In the genomic region with DNA sequence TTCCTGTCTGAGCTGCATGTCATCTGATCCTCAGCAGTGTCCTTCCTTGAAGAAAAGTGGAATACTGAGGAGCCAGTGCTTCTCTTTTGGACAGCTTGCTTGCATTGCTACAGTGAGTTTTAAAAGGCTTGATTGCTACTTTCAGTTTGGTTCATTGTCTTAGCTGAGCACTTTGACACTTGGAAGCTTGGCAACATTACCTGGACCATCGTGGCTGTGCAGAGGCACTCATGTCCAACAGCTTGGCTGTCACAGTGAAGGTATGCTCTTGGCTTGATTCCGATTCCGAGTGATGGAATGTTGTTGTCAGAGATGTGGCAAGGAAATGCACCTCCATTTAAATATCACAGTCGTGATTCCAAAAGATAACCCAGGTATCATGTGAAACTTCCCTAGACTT, we compare ENCODE assay signal across 1 cellular context.
TF ChIP-seq lines count a peak whose summit lies in the region.

No MANE protein-coding gene starts in this region.

TF ChIP-seq in GM23338, 12 proteins besides CTCF, POLR2A, EP300 and RAD21 (continued from another document):
- TF ChIP-seq, protein P1, sequence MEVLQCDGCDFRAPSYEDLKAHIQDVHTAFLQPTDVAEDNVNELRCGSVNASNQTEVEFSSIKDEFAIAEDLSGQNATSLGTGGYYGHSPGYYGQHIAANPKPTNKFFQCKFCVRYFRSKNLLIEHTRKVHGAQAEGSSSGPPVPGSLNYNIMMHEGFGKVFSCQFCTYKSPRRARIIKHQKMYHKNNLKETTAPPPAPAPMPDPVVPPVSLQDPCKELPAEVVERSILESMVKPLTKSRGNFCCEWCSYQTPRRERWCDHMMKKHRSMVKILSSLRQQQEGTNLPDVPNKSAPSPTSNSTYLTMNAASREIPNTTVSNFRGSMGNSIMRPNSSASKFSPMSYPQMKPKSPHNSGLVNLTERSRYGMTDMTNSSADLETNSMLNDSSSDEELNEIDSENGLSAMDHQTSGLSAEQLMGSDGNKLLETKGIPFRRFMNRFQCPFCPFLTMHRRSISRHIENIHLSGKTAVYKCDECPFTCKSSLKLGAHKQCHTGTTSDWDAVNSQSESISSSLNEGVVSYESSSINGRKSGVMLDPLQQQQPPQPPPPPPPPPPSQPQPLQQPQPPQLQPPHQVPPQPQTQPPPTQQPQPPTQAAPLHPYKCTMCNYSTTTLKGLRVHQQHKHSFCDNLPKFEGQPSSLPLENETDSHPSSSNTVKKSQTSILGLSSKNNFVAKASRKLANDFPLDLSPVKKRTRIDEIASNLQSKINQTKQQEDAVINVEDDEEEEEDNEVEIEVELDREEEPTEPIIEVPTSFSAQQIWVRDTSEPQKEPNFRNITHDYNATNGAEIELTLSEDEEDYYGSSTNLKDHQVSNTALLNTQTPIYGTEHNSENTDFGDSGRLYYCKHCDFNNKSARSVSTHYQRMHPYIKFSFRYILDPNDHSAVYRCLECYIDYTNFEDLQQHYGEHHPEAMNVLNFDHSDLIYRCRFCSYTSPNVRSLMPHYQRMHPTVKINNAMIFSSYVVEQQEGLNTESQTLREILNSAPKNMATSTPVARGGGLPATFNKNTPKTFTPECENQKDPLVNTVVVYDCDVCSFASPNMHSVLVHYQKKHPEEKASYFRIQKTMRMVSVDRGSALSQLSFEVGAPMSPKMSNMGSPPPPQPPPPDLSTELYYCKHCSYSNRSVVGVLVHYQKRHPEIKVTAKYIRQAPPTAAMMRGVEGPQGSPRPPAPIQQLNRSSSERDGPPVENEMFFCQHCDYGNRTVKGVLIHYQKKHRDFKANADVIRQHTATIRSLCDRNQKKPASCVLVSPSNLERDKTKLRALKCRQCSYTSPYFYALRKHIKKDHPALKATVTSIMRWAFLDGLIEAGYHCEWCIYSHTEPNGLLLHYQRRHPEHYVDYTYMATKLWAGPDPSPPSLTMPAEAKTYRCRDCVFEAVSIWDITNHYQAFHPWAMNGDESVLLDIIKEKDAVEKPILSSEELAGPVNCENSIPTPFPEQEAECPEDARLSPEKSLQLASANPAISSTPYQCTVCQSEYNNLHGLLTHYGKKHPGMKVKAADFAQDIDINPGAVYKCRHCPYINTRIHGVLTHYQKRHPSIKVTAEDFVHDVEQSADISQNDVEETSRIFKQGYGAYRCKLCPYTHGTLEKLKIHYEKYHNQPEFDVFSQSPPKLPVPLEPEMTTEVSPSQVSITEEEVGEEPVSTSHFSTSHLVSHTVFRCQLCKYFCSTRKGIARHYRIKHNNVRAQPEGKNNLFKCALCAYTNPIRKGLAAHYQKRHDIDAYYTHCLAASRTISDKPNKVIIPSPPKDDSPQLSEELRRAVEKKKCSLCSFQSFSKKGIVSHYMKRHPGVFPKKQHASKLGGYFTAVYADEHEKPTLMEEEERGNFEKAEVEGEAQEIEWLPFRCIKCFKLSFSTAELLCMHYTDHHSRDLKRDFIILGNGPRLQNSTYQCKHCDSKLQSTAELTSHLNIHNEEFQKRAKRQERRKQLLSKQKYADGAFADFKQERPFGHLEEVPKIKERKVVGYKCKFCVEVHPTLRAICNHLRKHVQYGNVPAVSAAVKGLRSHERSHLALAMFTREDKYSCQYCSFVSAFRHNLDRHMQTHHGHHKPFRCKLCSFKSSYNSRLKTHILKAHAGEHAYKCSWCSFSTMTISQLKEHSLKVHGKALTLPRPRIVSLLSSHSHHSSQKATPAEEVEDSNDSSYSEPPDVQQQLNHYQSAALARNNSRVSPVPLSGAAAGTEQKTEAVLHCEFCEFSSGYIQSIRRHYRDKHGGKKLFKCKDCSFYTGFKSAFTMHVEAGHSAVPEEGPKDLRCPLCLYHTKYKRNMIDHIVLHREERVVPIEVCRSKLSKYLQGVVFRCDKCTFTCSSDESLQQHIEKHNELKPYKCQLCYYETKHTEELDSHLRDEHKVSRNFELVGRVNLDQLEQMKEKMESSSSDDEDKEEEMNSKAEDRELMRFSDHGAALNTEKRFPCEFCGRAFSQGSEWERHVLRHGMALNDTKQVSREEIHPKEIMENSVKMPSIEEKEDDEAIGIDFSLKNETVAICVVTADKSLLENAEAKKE (CRISPR knock-in tag; IDR thresholded peaks at IDR 0.05): no peak
- TF ChIP-seq, protein P2, sequence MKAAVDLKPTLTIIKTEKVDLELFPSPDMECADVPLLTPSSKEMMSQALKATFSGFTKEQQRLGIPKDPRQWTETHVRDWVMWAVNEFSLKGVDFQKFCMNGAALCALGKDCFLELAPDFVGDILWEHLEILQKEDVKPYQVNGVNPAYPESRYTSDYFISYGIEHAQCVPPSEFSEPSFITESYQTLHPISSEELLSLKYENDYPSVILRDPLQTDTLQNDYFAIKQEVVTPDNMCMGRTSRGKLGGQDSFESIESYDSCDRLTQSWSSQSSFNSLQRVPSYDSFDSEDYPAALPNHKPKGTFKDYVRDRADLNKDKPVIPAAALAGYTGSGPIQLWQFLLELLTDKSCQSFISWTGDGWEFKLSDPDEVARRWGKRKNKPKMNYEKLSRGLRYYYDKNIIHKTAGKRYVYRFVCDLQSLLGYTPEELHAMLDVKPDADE (IDR thresholded peaks at IDR 0.05): no peak
- no peak for TF ChIP-seq STAT1 (IDR thresholded peaks at IDR 0.05; ENCODE audit: unreplicated experiment)
TF ChIP-seq in GM23338: peak in this region for 0.
